Comparison of ENCODE assay signal across 9 cellular contexts in genomic region chr1:213982814-213983588, GRCh38. TPM values are rescaled to one million over a fixed set of nuclear protein-coding genes. Genes with fewer than 3 reads are reported as not detected.
DNase-seq lines count a peak whose midpoint lies in the region; ATAC-seq, FAIRE-seq and TF ChIP-seq lines count a peak whose summit lies in the region.
"Had no signal": no experiment of that assay in that cellular context is flagged by ENCODE, and none has a peak within 500 bp of the region (broad histone marks: within the 10 kb centered on the region; RNA-seq: fewer than 3 reads in every experiment).

No MANE protein-coding gene starts in this region.

- peak overlapping the region; percentile 53; the same call in 1 of the 2 replicates for H2BK15ac ChIP-seq in H1 (ENCODE audit: low read length)

- H2AFZ ChIP-seq in H1 (ENCODE audit: low read length): peak overlapping the region; percentile 70; the same call in 1 of the 2 replicates

- no peak overlapping the region for H3K4me3 ChIP-seq in CD8-positive, alpha-beta T cell (ENCODE audit: low read depth, low read length)
- H3K4me3 ChIP-seq in H1 (ENCODE audit: extremely low read depth in 1 of 4, insufficient read depth in 2 of 4, low read depth in 3 of 4, low read length in 4 of 4) (peak overlapping the region; percentile 51 to 85 (median 58)), kidney (ENCODE audit: low read length in 2 of 2) (peak overlapping the region in 1 of 2 donors; percentile 41)

- H3K79me2 ChIP-seq in H1 (ENCODE audit: control insufficient read depth in 1 of 2, insufficient read depth in 2 of 2, low read length in 2 of 2): no peaks in the 10 kb centered on the region

- H3K4me1 Mint-ChIP-seq in CD8-positive, alpha-beta T cell (ENCODE audit: low read depth): peaks cover 32% of the 10 kb centered on the region

- H3K27ac Mint-ChIP-seq in CD8-positive, alpha-beta T cell: no peak overlapping the region
- H3K27ac Mint-ChIP-seq: activated CD8-positive, alpha-beta T cell treated with anti-CD3 and anti-CD28 coated beads, Interleukin-2, amount 10 ng/mL, durations not matched to agents 7 days and 5 days had no signal

- WGBS in H1 (ENCODE audit: extremely low coverage in 1 of 2, insufficient coverage in 1 of 2, insufficient read length in 1 of 2, insufficient replicate concordance in 2 of 2, low coverage in 1 of 2, low lambda C conversion rate in 2 of 2, missing lambda C conversion rate in 1 of 2), 2 experiments: 4% methylated on average over 30 of the region's 66 CpGs; no CpG with 5 or more reads in 1 of the 2 experiments

- POLR2A ChIA-PET in CD8-positive, alpha-beta T cell (lab: Charles Lee): no interaction called here
- POLR2A ChIA-PET in H1 (lab: Charles Lee; ENCODE audit: partially characterized antibody): interaction anchor here (1.0 to 1.1 kb wide), 2 partner anchors 52 to 298 kb away, joined by 3 to 4 read pairs; partner anchors contain the start of gene SMYD2

- intact Hi-C loops in CD8-positive, alpha-beta T cell (cut with DNase I, micrococcal nuclease): loop anchor here in 1 of 2 experiments (10.0 kb wide), 1 partner anchor 128 kb away; no protein-coding TSS in a partner anchor
- intact Hi-C loops in kidney (cut with DNase I): no loop called here

- H3K27ac ChIP-seq in CD8-positive, alpha-beta T cell (ENCODE audit: low read depth, low read length): no peak overlapping the region
- H3K27ac ChIP-seq in H1 (ENCODE audit: low read depth, low read length) (no peak overlapping the region), kidney (ENCODE audit: low read depth in 2 of 2, low read length in 2 of 2) (no peak overlapping the region)

- H3K36me3 Mint-ChIP-seq in CD8-positive, alpha-beta T cell: no peaks in the 10 kb centered on the region

- no peaks in the 10 kb centered on the region for H3K9me3 ChIP-seq in CD8-positive, alpha-beta T cell (ENCODE audit: low read length)
- H3K9me3 ChIP-seq in H1 (ENCODE audit: insufficient read depth in 2 of 2, low read depth in 1 of 2, low read length in 1 of 2): no peaks in the 10 kb centered on the region
- H3K9me3 ChIP-seq in kidney (ENCODE audit: control insufficient read depth in 1 of 2, low read length in 2 of 2): no peaks in the 10 kb centered on the region

- H3K4ac ChIP-seq in H1 (replicated peaks; ENCODE audit: insufficient read length, low read depth, low read length): no peak overlapping the region

- CTCF ChIA-PET in CD8-positive, alpha-beta T cell (lab: Charles Lee): no interaction called here
- CTCF ChIA-PET in H1 (lab: Charles Lee; ENCODE audit: partially characterized antibody): interaction anchor here (1.4 kb wide), 1 partner anchor 137 kb away, joined by 3 read pairs; no protein-coding TSS in a partner anchor

- peaks cover 2% of the 10 kb centered on the region for H3K4me1 ChIP-seq in CD8-positive, alpha-beta T cell (ENCODE audit: insufficient read depth, low read length)
- peaks cover 23 to 37% (median 25%) of the 10 kb centered on the region in 4 experiments for H3K4me1 ChIP-seq in H1 (replicated peaks in 1 of 4; ENCODE audit: control insufficient read depth in 3 of 4, insufficient read depth in 4 of 4, low read length in 3 of 4)
- H3K4me1 ChIP-seq in kidney (ENCODE audit: control insufficient read depth in 1 of 2, insufficient read depth in 1 of 2, low read depth in 1 of 2, low read length in 2 of 2): peaks cover 0 to 2% of the 10 kb centered on the region in 2 donors

- H3K4me2 ChIP-seq in H1 (ENCODE audit: insufficient read depth in 1 of 2, low read depth in 2 of 2, low read length in 2 of 2): peak overlapping the region; percentile 89 to 93

- H4K91ac ChIP-seq in H1 (replicated peaks; ENCODE audit: insufficient read length, low read length): no peak overlapping the region

- H2BK20ac ChIP-seq in H1 (ENCODE audit: low read length): no peak overlapping the region

- no peaks in the 10 kb centered on the region for H3K36me3 ChIP-seq in CD8-positive, alpha-beta T cell (ENCODE audit: insufficient read depth, low read length)
- no peaks in the 10 kb centered on the region for H3K36me3 ChIP-seq in H1 (ENCODE audit: control insufficient read depth in 2 of 4, insufficient read depth in 4 of 4, low read length in 3 of 4)
- no peaks in the 10 kb centered on the region for H3K36me3 ChIP-seq in kidney (ENCODE audit: control insufficient read depth in 1 of 2, insufficient read depth in 2 of 2, low read length in 2 of 2)

- no peak overlapping the region for H2BK120ac ChIP-seq in H1 (replicated peaks; ENCODE audit: low read depth, low read length)

- H2BK12ac ChIP-seq in H1 (ENCODE audit: low read depth, low read length): peak overlapping the region; percentile 97; the same call in 1 of the 2 replicates

- H3K23me2 ChIP-seq in H1 (ENCODE audit: low read depth, low read length): peaks cover 28% of the 10 kb centered on the region

- TF ChIP-seq POLR2A in H1 (IDR thresholded peaks at IDR 0.05; ENCODE audit: control extremely low read depth in 1 of 2, low read depth in 2 of 2, low read length in 2 of 2): no peak

- TF ChIP-seq RAD21 in H1 (IDR thresholded peaks at IDR 0.05 in 1 of 2, conservative IDR thresholded peaks at IDR 0.05 in 1 of 2; ENCODE audit: low read depth in 2 of 2, low read length in 2 of 2): peak in 1 of 2 experiments; percentile 38; a peak in 1 of 4 replicates

- H4K5ac ChIP-seq in H1 (ENCODE audit: insufficient read length, low read depth, low read length): no peak overlapping the region

- H4K8ac ChIP-seq in H1 (ENCODE audit: extremely low read depth, insufficient read depth, low read length): peak overlapping the region; percentile 96

- H3K9me3 Mint-ChIP-seq in CD8-positive, alpha-beta T cell: no peaks in the 10 kb centered on the region

- 0 out of 7 replicates have a peak overlapping the region, but pooled peaks of 1 of the 4 experiments have one; percentile 13 for H3K9ac ChIP-seq in H1 (replicated peaks in 1 of 4; ENCODE audit: extremely low read depth in 1 of 4, low read depth in 3 of 4, low read length in 3 of 4)
- H3K9ac ChIP-seq in kidney (ENCODE audit: low read length in 2 of 2): no peak overlapping the region

- peaks cover 82% of the 10 kb centered on the region for H3K27me3 Mint-ChIP-seq in CD8-positive, alpha-beta T cell (ENCODE audit: low read depth)

- peak overlapping the region; percentile 84; the same call in 1 of the 2 replicates for H2BK5ac ChIP-seq in H1 (ENCODE audit: low read depth, low read length)

- no peak for ATAC-seq in CD8-positive, alpha-beta T cell
- no peak for ATAC-seq in HG03135 (IDR thresholded peaks at IDR 0.05; ENCODE audit: unreplicated experiment)
- ATAC-seq: activated CD8-positive, alpha-beta T cell treated with anti-CD3 and anti-CD28 coated beads, Interleukin-2, amount 10 ng/mL, durations not matched to agents 7 days and 5 days had no signal

- no peak for DNase-seq in CD8-positive, alpha-beta T cell
- DNase-seq in NCI-H1694 (lab: John Stamatoyannopoulos, UW): peak; percentile 37
- DNase-seq in H1 (ENCODE audit: low read depth in 1 of 2, low spot score in 2 of 2): peak in 1 of 2 experiments; percentile 81
- peak; percentile 39 for DNase-seq in myocyte (ENCODE audit: low read depth)
- DNase-seq in SKM-1 (lab: John Stamatoyannopoulos, UW; ENCODE audit: unreplicated experiment): no peak
- DNase-seq in activated CD8-positive, alpha-beta memory T cell treated with anti-CD3 and anti-CD28 coated beads, Interleukin-2, amount 50 U/mL, for 48 hours: no peak
- DNase-seq in kidney: no peak
- DNase-seq: activated CD8-positive, alpha-beta T cell treated with anti-CD3 and anti-CD28 coated beads, Interleukin-2, amount 10 ng/mL, durations not matched to agents 7 days and 5 days had no signal

- no peak overlapping the region for H3K23ac ChIP-seq in H1 (ENCODE audit: insufficient read length)

- no peaks in the 10 kb centered on the region for H3K79me1 ChIP-seq in H1 (ENCODE audit: low read depth, low read length)

- FAIRE-seq in H1 (lab: Jason Lieb, UNC): no peak
- FAIRE-seq in kidney (lab: Jason Lieb, UNC): no peak

- H3K14ac ChIP-seq in H1 (ENCODE audit: insufficient read length): no peak overlapping the region

- peak overlapping the region; percentile 3 for H3K4me3 Mint-ChIP-seq in CD8-positive, alpha-beta T cell

- peaks cover 40% of the 10 kb centered on the region for H3K27me3 ChIP-seq in CD8-positive, alpha-beta T cell (ENCODE audit: insufficient read depth, low read length)
- peaks cover 61 to 91% (median 86%) of the 10 kb centered on the region in 4 experiments for H3K27me3 ChIP-seq in H1 (replicated peaks in 1 of 4; ENCODE audit: control insufficient read depth in 3 of 4, extremely low read depth in 1 of 4, insufficient read depth in 3 of 4, low read length in 3 of 4)

- TF ChIP-seq EP300 in H1 (IDR thresholded peaks at IDR 0.05; ENCODE audit: borderline replicate concordance in 1 of 2, low read depth in 2 of 2, low read length in 2 of 2): no peak

- TF ChIP-seq CTCF in CD8-positive, alpha-beta T cell (IDR thresholded peaks at IDR 0.05): no peak
- TF ChIP-seq CTCF in H1 (IDR thresholded peaks at IDR 0.05; ENCODE audit: control extremely low read depth in 1 of 3, insufficient read depth in 1 of 3, low read depth in 1 of 3, low read length in 3 of 3): peak in 1 of 3 experiments; percentile 5; a peak in 1 of 4 replicates
- no peak for TF ChIP-seq CTCF in kidney (IDR thresholded peaks at IDR 0.05; ENCODE audit: borderline replicate concordance, extremely low read depth, insufficient read depth)

- peak overlapping the region; percentile 79; the same call in 1 of the 2 replicates for H3K18ac ChIP-seq in H1 (ENCODE audit: extremely low read depth, low read length)

- H4K20me1 ChIP-seq in H1 (replicated peaks in 1 of 2; ENCODE audit: control insufficient read depth in 1 of 2, insufficient read depth in 2 of 2, low read length in 2 of 2): peaks cover 5 to 16% of the 10 kb centered on the region in 2 experiments

- H3K56ac ChIP-seq in H1 (replicated peaks; ENCODE audit: insufficient read length, low read depth, low read length): no peak overlapping the region

- no peak overlapping the region for H2AK5ac ChIP-seq in H1 (ENCODE audit: low read depth, low read length)

RNA-seq across cellular contexts. Expression of gene PROX1, which starts 4.8 kb away (rescaled TPM):
- not detected for total RNA-seq in CD8-positive, alpha-beta T cell
- total RNA-seq in H1 (2021; fragmentation: NEBNext Ultra II Directional; extraction: Animal tissue kit (Norgen Biotek cat#: 25700)): 1.5 and 2.0 TPM in 2 replicates
- polyA plus RNA-seq in H1 (2011; rRNA removed) (0.30 and 0.82 TPM in 2 replicates), kidney (ENCODE audit: insufficient read depth, low read depth, low replicate concordance) (0.92 TPM)
- 0.30 TPM for polyA plus RNA-seq in H1 (2011; cell fraction: cytosol; rRNA removed)
- polyA plus RNA-seq in H1 (2011; cell fraction: nucleus; rRNA removed): 0.80 TPM
- 0.33 to 0.96 TPM (median 0.75 TPM) in 4 replicates for polyA plus RNA-seq in H1 (2012, experiment 1 of 2)
- 0.45 TPM for polyA plus RNA-seq in H1 (2012, experiment 2 of 2)
- 0.32 TPM for polyA plus RNA-seq in H1 (2013, experiment 1 of 2)
- polyA plus RNA-seq in H1 (2013, experiment 2 of 2): 0.40 TPM
- polyA minus RNA-seq in H1 (2011; rRNA and poly(A)+ RNA removed): 0.54 and 2.3 TPM in 2 replicates
- 1.0 TPM for polyA minus RNA-seq in H1 (2011; cell fraction: cytosol; rRNA and poly(A)+ RNA removed)
- 3.6 TPM for polyA minus RNA-seq in H1 (2011; cell fraction: nucleus; rRNA and poly(A)+ RNA removed)
- total RNA-seq in myocyte (6.7 and 8.5 TPM in 2 replicates), kidney (6.6 TPM)
- 1.0 TPM for polyA plus RNA-seq in myocyte (2012)
- total RNA-seq: activated CD8-positive, alpha-beta T cell treated with anti-CD3 and anti-CD28 coated beads, Interleukin-2, amount 10 ng/mL, durations not matched to agents 7 days and 5 days had no signal

Comparison
In these comparisons a context has a peak if more than half of its experiments do, and no peak if none do; other contexts are left out.
1. DNase-seq: peak in NCI-H1694 (single experiment) and myocyte (single experiment); none in CD8-positive, alpha-beta T cell (0 of 7), SKM-1 (single experiment), activated CD8-positive, alpha-beta memory T cell treated with anti-CD3 and anti-CD28 coated beads, Interleukin-2, amount 50 U/mL, for 48 hours (single experiment) and kidney (single experiment).